1 cellular context compared by ENCODE assay signal in the genomic region with DNA sequence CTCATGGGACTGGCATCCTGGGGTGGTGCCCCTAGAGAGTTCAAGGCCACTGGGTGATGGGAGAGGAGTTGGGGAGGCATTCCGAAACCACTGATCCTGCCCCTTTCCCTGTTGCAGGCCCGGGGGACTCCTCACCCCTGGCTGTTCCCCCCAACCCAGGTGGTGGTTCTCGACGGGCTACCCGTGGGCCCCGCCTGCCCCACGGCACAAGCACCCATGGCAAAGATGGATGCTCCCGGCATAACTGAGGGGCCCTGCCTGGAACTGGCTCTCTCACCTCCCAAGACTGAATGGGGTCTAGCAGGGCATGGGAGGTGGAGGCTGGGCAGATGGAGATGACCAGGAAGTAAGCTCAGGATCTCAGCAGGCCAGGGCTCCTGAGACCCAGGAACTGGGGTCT.
TF ChIP-seq lines count a peak whose summit lies in the region.

No MANE protein-coding gene starts in this region.

TF ChIP-seq in HepG2, 621 proteins besides CTCF, POLR2A, EP300 and RAD21:
- TF ChIP-seq, protein P1, sequence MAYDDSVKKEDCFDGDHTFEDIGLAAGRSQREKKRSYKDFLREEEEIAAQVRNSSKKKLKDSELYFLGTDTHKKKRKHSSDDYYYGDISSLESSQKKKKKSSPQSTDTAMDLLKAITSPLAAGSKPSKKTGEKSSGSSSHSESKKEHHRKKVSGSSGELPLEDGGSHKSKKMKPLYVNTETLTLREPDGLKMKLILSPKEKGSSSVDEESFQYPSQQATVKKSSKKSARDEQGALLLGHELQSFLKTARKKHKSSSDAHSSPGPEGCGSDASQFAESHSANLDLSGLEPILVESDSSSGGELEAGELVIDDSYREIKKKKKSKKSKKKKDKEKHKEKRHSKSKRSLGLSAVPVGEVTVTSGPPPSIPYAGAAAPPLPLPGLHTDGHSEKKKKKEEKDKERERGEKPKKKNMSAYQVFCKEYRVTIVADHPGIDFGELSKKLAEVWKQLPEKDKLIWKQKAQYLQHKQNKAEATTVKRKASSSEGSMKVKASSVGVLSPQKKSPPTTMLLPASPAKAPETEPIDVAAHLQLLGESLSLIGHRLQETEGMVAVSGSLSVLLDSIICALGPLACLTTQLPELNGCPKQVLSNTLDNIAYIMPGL (CRISPR knock-in tag; IDR thresholded peaks at IDR 0.05; ENCODE audit: borderline replicate concordance in 1 of 2, low read depth in 1 of 2), result no peak
- TF ChIP-seq NRL (CRISPR knock-in tag; IDR thresholded peaks at IDR 0.05; ENCODE audit: borderline replicate concordance), result 0 out of 2 replicates have a peak, but pooled peaks have one; percentile 17
